26 cellular contexts compared by ENCODE assay signal in the genomic region with DNA sequence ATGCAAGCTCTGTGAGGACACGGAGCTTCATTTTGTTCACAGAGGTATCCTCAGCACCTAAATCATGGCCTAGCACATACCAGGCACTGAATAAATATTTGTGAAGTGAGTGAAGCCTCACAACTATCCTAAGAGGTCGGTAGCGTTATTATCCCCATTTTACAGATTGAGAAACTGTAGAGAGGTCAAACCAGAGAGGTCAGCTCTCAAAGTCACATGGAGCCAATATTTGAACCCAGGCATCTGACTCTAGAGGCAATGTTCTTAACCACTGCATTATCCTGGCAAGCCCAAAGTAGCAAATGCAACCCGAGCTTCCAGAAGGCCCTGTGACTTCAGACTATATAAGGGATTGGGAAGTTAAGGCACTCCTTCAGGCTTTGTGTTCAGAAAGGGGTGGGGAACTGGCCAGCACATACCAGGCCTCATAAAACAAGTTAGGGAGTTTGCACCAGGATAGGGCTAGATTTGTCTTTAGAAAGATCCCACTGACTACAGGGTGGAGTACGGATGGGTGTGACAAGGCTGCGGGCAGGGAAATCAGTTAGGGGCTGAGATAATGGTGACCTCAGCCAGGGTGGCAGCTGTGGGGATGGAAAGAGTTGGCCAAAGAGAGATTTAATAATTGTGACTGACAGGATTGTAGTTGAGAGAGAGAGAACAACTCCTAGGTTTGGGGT.
DNase-seq lines count a peak whose midpoint lies in the region; ATAC-seq and TF ChIP-seq lines count a peak whose summit lies in the region.
"Had no signal": no experiment of that assay in that cellular context is flagged by ENCODE, and none has a peak within 500 bp of the region (broad histone marks: within the 10 kb centered on the region; RNA-seq: fewer than 3 reads in every experiment).

No MANE protein-coding gene starts in this region.

- no peaks in the 10 kb centered on the region for H3K27me3 Mint-ChIP-seq in activated T-helper 17 cell treated with anti-CD3 and anti-CD28 coated beads, Interleukin-2, amount 50 U/mL, for 72 hours

- no peak for DNase-seq in Right ventricle myocardium inferior (ENCODE audit: missing footprints)
- DNase-seq in left ventricle myocardium inferior: no peak
- DNase-seq in myocyte (ENCODE audit: low read depth): peak; percentile 60
- no peak for DNase-seq in NCI-H774 (lab: John Stamatoyannopoulos, UW)
- no peak for DNase-seq in T-helper 1 cell
- DNase-seq: 8988T; ACHN; Calu3; DMS79 treated with DMSO at 0.1 percent for 48 hours; GF-D8; HCEC 1CT; Kasumi-1; MV-4-11; NCI-H1105; NCI-H1436 treated with DMSO at 0.1 percent for 48 hours; NCI-H187 treated with DMSO at 0.1 percent for 48 hours; NCI-H2171 treated with DMSO at 0.1 percent for 48 hours; NCI-H524; NCI-H748 treated with DMSO at 0.1 percent for 48 hours; NK-92 treated with Interleukin-12 subunit alpha and Interleukin-12 subunit beta, amount 100 ng/mL, for 24 hours; PC-9; Right ventricle myocardium superior had no signal

- no peaks in the 10 kb centered on the region for H3K4me1 ChIP-seq in left ventricle myocardium inferior
- H3K4me1 ChIP-seq: SJSA1 had no signal

- intact Hi-C loops in Right ventricle myocardium inferior (cut with DNase I): no loop called here
- intact Hi-C loops in left ventricle myocardium inferior (cut with micrococcal nuclease): no loop called here

- no peaks in the 10 kb centered on the region for H3K36me3 ChIP-seq in left ventricle myocardium inferior
- H3K36me3 ChIP-seq: SJSA1 had no signal

- no peaks in the 10 kb centered on the region for H3K27me3 ChIP-seq in left ventricle myocardium inferior (ENCODE audit: low read depth)

- no peaks in the 10 kb centered on the region for H3K9me3 ChIP-seq in left ventricle myocardium inferior (replicated peaks)
- H3K9me3 ChIP-seq: SJSA1 had no signal

- H3K4me1 Mint-ChIP-seq in activated T-helper 17 cell treated with anti-CD3 and anti-CD28 coated beads, Interleukin-2, amount 50 U/mL, for 72 hours: peaks cover 13% of the 10 kb centered on the region

- peak overlapping the region; percentile 23 for H3K27ac Mint-ChIP-seq in activated T-helper 17 cell treated with anti-CD3 and anti-CD28 coated beads, Interleukin-2, amount 50 U/mL, for 72 hours

- H3K4me3 Mint-ChIP-seq in activated T-helper 17 cell treated with anti-CD3 and anti-CD28 coated beads, Interleukin-2, amount 50 U/mL, for 72 hours: no peak overlapping the region

- no peak for TF ChIP-seq CTCF in left ventricle myocardium inferior (IDR thresholded peaks at IDR 0.05; ENCODE audit: borderline replicate concordance)

- ATAC-seq in Right ventricle myocardium inferior: peak; percentile 20
- no peak for ATAC-seq in activated T-helper 17 cell treated with anti-CD3 and anti-CD28 coated beads, Interleukin-2, amount 50 U/mL, for 72 hours (replicated peaks)
- no peak for ATAC-seq in HG02970 (IDR thresholded peaks at IDR 0.05; ENCODE audit: low FRiP score, unreplicated experiment)
- ATAC-seq: HepG2 had no signal

- no peak overlapping the region for H3K27ac ChIP-seq in left ventricle myocardium inferior (replicated peaks)
- H3K27ac ChIP-seq: PC-9, SJSA1 had no signal

- no peak overlapping the region for H3K4me3 ChIP-seq in left ventricle myocardium inferior
- H3K4me3 ChIP-seq: PC-9, SJSA1 had no signal

- H3K9me3 Mint-ChIP-seq in activated T-helper 17 cell treated with anti-CD3 and anti-CD28 coated beads, Interleukin-2, amount 50 U/mL, for 72 hours: no peaks in the 10 kb centered on the region

- no peaks in the 10 kb centered on the region for H3K36me3 Mint-ChIP-seq in activated T-helper 17 cell treated with anti-CD3 and anti-CD28 coated beads, Interleukin-2, amount 50 U/mL, for 72 hours (ENCODE audit: low read depth)
